Comparison of ENCODE assay signal across 1 cellular context in the genomic region with DNA sequence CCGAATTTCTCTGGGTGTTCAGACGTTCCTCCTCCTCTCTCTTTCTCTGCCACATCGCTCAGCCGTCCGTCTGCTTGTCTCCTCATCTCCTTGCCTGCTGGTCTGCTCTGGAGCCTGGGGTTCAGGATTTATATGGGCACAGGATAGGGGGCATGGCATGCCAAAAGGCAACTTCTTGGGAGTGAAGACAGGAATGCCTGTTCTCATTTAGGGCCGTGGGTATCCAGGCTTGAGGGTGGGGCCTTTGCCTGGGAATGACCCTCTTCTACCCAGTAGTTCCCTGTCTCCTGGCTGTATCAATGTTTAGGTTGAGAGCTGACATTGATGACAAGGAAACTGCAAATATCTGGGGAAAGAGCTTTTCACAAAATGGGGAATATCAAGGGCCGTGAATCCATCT.
TF ChIP-seq lines count a peak whose summit lies in the region.

No MANE protein-coding gene starts in this region.

TF ChIP-seq in GM23338, 12 proteins besides CTCF, POLR2A, EP300 and RAD21 (continued from another document):
- TF ChIP-seq STAT1 (IDR thresholded peaks at IDR 0.05; ENCODE audit: unreplicated experiment), result no peak
- no peak for TF ChIP-seq NANOG (IDR thresholded peaks at IDR 0.05; ENCODE audit: borderline replicate concordance)
